In the genomic region with DNA sequence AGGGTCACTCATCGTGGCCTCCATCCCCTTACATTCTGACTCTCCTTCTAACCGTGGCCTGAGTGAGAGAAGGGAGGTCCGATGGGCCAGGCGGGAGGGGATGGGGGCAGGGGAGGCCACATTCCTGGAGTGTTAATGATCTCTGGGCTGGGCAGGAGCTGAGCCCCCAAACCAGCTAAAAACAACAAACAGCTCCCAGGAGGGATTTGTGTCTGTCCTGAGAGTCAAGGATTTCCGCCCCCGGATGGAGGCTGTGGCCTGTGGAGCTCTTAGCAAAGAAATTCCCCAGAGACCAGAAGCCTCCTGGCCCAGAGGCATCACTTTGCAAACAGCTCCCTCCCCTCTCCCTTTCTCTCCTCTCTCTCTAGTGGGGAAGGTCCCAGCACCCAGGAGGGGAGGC, we compare ENCODE assay signal across 16 cellular contexts. TPM values are rescaled to one million over a fixed set of nuclear protein-coding genes. Genes with fewer than 3 reads are reported as not detected.
DNase-seq lines count a peak whose midpoint lies in the region; ATAC-seq, FAIRE-seq and TF ChIP-seq lines count a peak whose summit lies in the region.
"Had no signal": no experiment of that assay in that cellular context is flagged by ENCODE, and none has a peak within 500 bp of the region (broad histone marks: within the 10 kb centered on the region; RNA-seq: fewer than 3 reads in every experiment).

No MANE protein-coding gene starts in this region.

- H3K27me3 ChIP-seq in AG04450 (ENCODE audit: control insufficient read depth, insufficient read depth, low read length) (no peaks in the 10 kb centered on the region), H7 (ENCODE audit: control insufficient read depth, insufficient read depth, low read length) (peaks cover 7% of the 10 kb centered on the region)

- CTCF ChIA-PET in AG04450 (lab: Charles Lee), result interaction anchor here (0.7 to 4.1 kb wide), 4 partner anchors 33 to 272 kb away, joined by 3 to 17 read pairs (median 3); no protein-coding TSS in a partner anchor

- TF ChIP-seq CTCF in AG04450 (IDR thresholded peaks at IDR 0.05; ENCODE audit: low read depth, low read length) (no peak), astrocyte of the cerebellum (IDR thresholded peaks at IDR 0.05; ENCODE audit: low read depth, low read length, missing control alignments) (no peak), D721Med (IDR thresholded peaks at IDR 0.05; ENCODE audit: insufficient read depth, missing control alignments) (no peak)

- DNase-seq in AG04450 (ENCODE audit: low read depth, low spot score) (peak; percentile 47), H7 (peak; percentile 81), astrocyte of the cerebellum (ENCODE audit: low read depth) (peak; percentile 13), islet precursor cell (peak; percentile 71), D721Med (ENCODE audit: insufficient read length, low spot score) (no peak), NCI-H146 (lab: John Stamatoyannopoulos, UW) (no peak)
- no peak for DNase-seq in activated CD4-positive, alpha-beta T cell treated with anti-CD3 and anti-CD28 coated beads, Interleukin-2, amount 50 U/mL, for 48 hours
- DNase-seq: activated CD4-positive, alpha-beta T cell treated with anti-CD3 and anti-CD28 coated beads for 4 hours; CD4-positive, CD25-positive, alpha-beta regulatory T cell; NCI-H1694 treated with DMSO at 0.1 percent for 48 hours; stimulated activated naive B cell treated with anti-CD40 and anti-IgM and Interleukin-4, amounts not matched to agents 10 μg/mL and 1 μg/mL and 100 μg/mL, for 72 hours had no signal

- H3K4me3 ChIP-seq in AG04450 (ENCODE audit: low read depth, low read length), result no peak overlapping the region
- H3K4me3 ChIP-seq in H7 (ENCODE audit: insufficient read depth, low read depth, low read length), result no peak overlapping the region
- H3K4me3 ChIP-seq in astrocyte of the cerebellum (ENCODE audit: low read depth, low read length), result no peak overlapping the region

- POLR2A ChIA-PET in AG04450 (lab: Yijun Ruan, JAX), result no interaction called here

- no peaks in the 10 kb centered on the region; the same call in 1 of the 2 replicates for H3K9me3 ChIP-seq in AG04450 (ENCODE audit: control insufficient read depth, insufficient read depth, low read length)

- FAIRE-seq in D721Med (lab: Jason Lieb, UNC), result no peak
- FAIRE-seq: bronchial epithelial cell, endometrium had no signal

- no peak for ATAC-seq in GM21576 (IDR thresholded peaks at IDR 0.05; ENCODE audit: unreplicated experiment)
- ATAC-seq: activated T-helper 17 cell treated with anti-CD3 and anti-CD28 coated beads, Interleukin-2, amount 50 U/mL, for 72 hours; stimulated activated naive B cell treated with anti-CD40 and anti-IgM and Interleukin-4, amounts not matched to agents 10 μg/mL and 1 μg/mL and 100 μg/mL, for 72 hours had no signal

- peak overlapping the region; percentile 57 for H3K27ac ChIP-seq in AG04450 (ENCODE audit: low read depth, low read length)

- no peaks in the 10 kb centered on the region for H3K36me3 ChIP-seq in H7 (replicated peaks; ENCODE audit: control insufficient read depth, insufficient read depth, low read length)

- in situ Hi-C loops in astrocyte of the cerebellum (cut with HindIII; ENCODE audit: low sequenced_read_pairs), result no loop called here

RNA-seq across cellular contexts. Expression of a gene that starts 23.5 kb away (rescaled TPM):
- polyA plus RNA-seq in AG04450 (2011; rRNA removed), result not detected in 2 replicates
- not detected in 2 replicates for polyA minus RNA-seq in AG04450 (2011; rRNA and poly(A)+ RNA removed)
- total RNA-seq in H7 (2014; rRNA removed; shearing (Covaris generic)), result 0.28 and 1.6 TPM in 2 replicates
- total RNA-seq: activated T-helper 17 cell treated with anti-CD3 and anti-CD28 coated beads, Interleukin-2, amount 50 U/mL, for 72 hours; CD4-positive, CD25-positive, alpha-beta regulatory T cell had no signal
- polyA plus RNA-seq: CD4-positive, CD25-positive, alpha-beta regulatory T cell; IgD-negative memory B cell had no signal

RNA-seq across cellular contexts. Expression of a gene that starts 53.6 kb away (rescaled TPM):
- polyA plus RNA-seq in AG04450 (2011; rRNA removed), result 17.5 TPM in 2 replicates
- polyA minus RNA-seq in AG04450 (2011; rRNA and poly(A)+ RNA removed), result 7.3 and 8.1 TPM in 2 replicates
- 3.7 and 8.0 TPM in 2 replicates for total RNA-seq in H7 (2014; rRNA removed; shearing (Covaris generic))
- total RNA-seq: CD4-positive, CD25-positive, alpha-beta regulatory T cell had no signal
- polyA plus RNA-seq: IgD-negative memory B cell had no signal

Comparison
In these comparisons a context has a peak if more than half of its experiments do, and no peak if none do; other contexts are left out.
1. DNase-seq: peak in AG04450 (single experiment), H7 (single experiment), astrocyte of the cerebellum (single experiment) and islet precursor cell (single experiment); none in D721Med (single experiment), NCI-H146 (single experiment) and activated CD4-positive, alpha-beta T cell treated with anti-CD3 and anti-CD28 coated beads, Interleukin-2, amount 50 U/mL, for 48 hours (0 of 2).